Comparison of ENCODE assay signal across 1 cellular context in genomic region chr19:7888826-7889217, GRCh38.
TF ChIP-seq lines count a peak whose summit lies in the region.

No MANE protein-coding gene starts in this region.

TF ChIP-seq in endothelial cell of umbilical vein, 7 proteins besides CTCF, POLR2A, EP300 and RAD21:
- TF ChIP-seq EZH2 (IDR thresholded peaks at IDR 0.05; ENCODE audit: borderline replicate concordance, low read depth, low read length, severe bottlenecking): no peak
- no peak for TF ChIP-seq GATA2 (IDR thresholded peaks at IDR 0.05; ENCODE audit: insufficient read depth, insufficient read length, low read depth, low read length)
- no peak for TF ChIP-seq POLR2AphosphoS5 (IDR thresholded peaks at IDR 0.05; ENCODE audit: insufficient read depth, low read depth, low read length)
- TF ChIP-seq FOS (IDR thresholded peaks at IDR 0.05; ENCODE audit: borderline replicate concordance, insufficient read depth, low read length): no peak
